ENCODE assay signal across 23 cellular contexts in genomic region chr2:140465301-140465700, GRCh38.
DNase-seq lines count a peak whose midpoint lies in the region; ATAC-seq and TF ChIP-seq lines count a peak whose summit lies in the region.
"Had no signal": no experiment of that assay in that cellular context is flagged by ENCODE, and none has a peak within 500 bp of the region (broad histone marks: within the 10 kb centered on the region; RNA-seq: fewer than 3 reads in every experiment).

No MANE protein-coding gene starts in this region.

- H3K27ac ChIP-seq in dorsolateral prefrontal cortex = peak overlapping the region in 40 of 59 donors; percentile 2 to 80 (median 44)
- H3K27ac ChIP-seq in substantia nigra (ENCODE audit: low read depth, low read length, poor library complexity, severe bottlenecking) = peak overlapping the region; percentile 61
- H3K27ac ChIP-seq in Peyer's patch = no peak overlapping the region
- no peak overlapping the region for H3K27ac ChIP-seq in testis
- H3K27ac ChIP-seq: 22Rv1, RWPE1 had no signal

- H3K4me1 ChIP-seq in Peyer's patch (no peaks in the 10 kb centered on the region), testis (no peaks in the 10 kb centered on the region)
- H3K4me1 ChIP-seq: HAP-1 had no signal

- TF ChIP-seq POLR2A in Peyer's patch (IDR thresholded peaks at IDR 0.05) (no peak), testis (IDR thresholded peaks at IDR 0.05) (no peak)

- TF ChIP-seq CTCF in dorsolateral prefrontal cortex (IDR thresholded peaks at IDR 0.05 in 54 of 56, conservative IDR thresholded peaks at IDR 0.05 in 2 of 56; ENCODE audit: low read depth in 1 of 56, partially characterized antibody in 56 of 56) (no peak), Peyer's patch (IDR thresholded peaks at IDR 0.05) (no peak), testis (IDR thresholded peaks at IDR 0.05) (no peak)

- DNase-seq in Ammon's horn (ENCODE audit: low spot score) (peak; percentile 28), dorsolateral prefrontal cortex (no peak), midbrain (lab: John Stamatoyannopoulos, UW) (peak; percentile 42), substantia nigra (lab: John Stamatoyannopoulos, UW) (peak in 1 of 49 donors; percentile 11), Peyer's patch (no peak), testis (no peak)
- DNase-seq: GDM1; GOT3; HFFc6; IMR-90; KG1; MG63; NCI-H2029; NCI-H446 treated with DMSO at 0.1 percent for 48 hours; NCI-H526; NCI-H82; NK-92 treated with Interleukin-12 subunit alpha and Interleukin-12 subunit beta, amount 100 ng/mL, for 24 hours; SHP77 had no signal

- H3K36me3 ChIP-seq in Peyer's patch = no peaks in the 10 kb centered on the region
- no peaks in the 10 kb centered on the region for H3K36me3 ChIP-seq in testis (ENCODE audit: low read depth, missing control alignments)
- H3K36me3 ChIP-seq: HAP-1, MG63 had no signal

- WGBS in testis, 2 donors = 55 to 72% methylated on average over 2 of the region's 2 CpGs

- H3K4me3 ChIP-seq in dorsolateral prefrontal cortex (peak overlapping the region in 2 of 59 donors; percentile 8 to 9), Peyer's patch (no peak overlapping the region), testis (no peak overlapping the region)
- H3K4me3 ChIP-seq: GM12878, HAP-1, MG63 had no signal

- ATAC-seq in GM18861 (IDR thresholded peaks at IDR 0.05; ENCODE audit: unreplicated experiment) = no peak
- ATAC-seq: GM12878 had no signal

- H3K9me3 ChIP-seq in Peyer's patch (no peaks in the 10 kb centered on the region), testis (no peaks in the 10 kb centered on the region)
- H3K9me3 ChIP-seq: HAP-1, MG63 had no signal

- no peaks in the 10 kb centered on the region for H3K27me3 ChIP-seq in dorsolateral prefrontal cortex
- H3K27me3 ChIP-seq in Peyer's patch = no peaks in the 10 kb centered on the region
- no peaks in the 10 kb centered on the region for H3K27me3 ChIP-seq in testis
- H3K27me3 ChIP-seq: MG63 had no signal

- intact Hi-C loops in dorsolateral prefrontal cortex (cut with DNase I) = no loop called here
- intact Hi-C loops in testis (cut with DNase I; ENCODE audit: low total_unique reads) = no loop called here

Comparison
In these comparisons a context has a peak if more than half of its experiments do, and no peak if none do; other contexts are left out.
1. DNase-seq: peak in Ammon's horn (single experiment) and midbrain (single experiment); none in dorsolateral prefrontal cortex (0 of 10), Peyer's patch (0 of 3) and testis (single experiment).
2. H3K27ac ChIP-seq: peak in dorsolateral prefrontal cortex (40 of 59) and substantia nigra (single experiment); none in Peyer's patch (0 of 4) and testis (0 of 2).